In genomic region chr6:103122766-103123601, GRCh38 we compare ENCODE assay signal across 9 cellular contexts.
DNase-seq lines count a peak whose midpoint lies in the region; ATAC-seq and TF ChIP-seq lines count a peak whose summit lies in the region.
"Had no signal": no experiment of that assay in that cellular context is flagged by ENCODE, and none has a peak within 500 bp of the region (broad histone marks: within the 10 kb centered on the region; RNA-seq: fewer than 3 reads in every experiment).

No MANE protein-coding gene starts in this region.

- ATAC-seq in HCT116 = peak; percentile 98
- ATAC-seq in foreskin keratinocyte = peak; percentile 50

- peak; percentile 50 to 76 (median 65); a peak in 5 of 6 replicates for TF ChIP-seq CTCF in HCT116 (IDR thresholded peaks at IDR 0.05 in 2 of 3, conservative IDR thresholded peaks at IDR 0.05 in 1 of 3; ENCODE audit: borderline replicate concordance in 1 of 3, insufficient read depth in 1 of 3, low read depth in 2 of 3, low read length in 2 of 3)
- peak; percentile 58 for TF ChIP-seq CTCF in foreskin keratinocyte (conservative IDR thresholded peaks at IDR 0.05)

- BruUV-seq in HCT116 (replicated peaks; lab: Mats Ljungman, UMichigan) = no TSS peak

- H3K79me2 ChIP-seq in HCT116 (ENCODE audit: insufficient read depth, low read length) = no peaks in the 10 kb centered on the region

- TF ChIP-seq RAD21 in HCT116 (IDR thresholded peaks at IDR 0.05; ENCODE audit: low read depth) = peak; percentile 86

- no peaks in the 10 kb centered on the region for H3K36me3 ChIP-seq in HCT116 (ENCODE audit: control insufficient read depth in 1 of 2, insufficient read depth in 2 of 2, low read length in 2 of 2)
- H3K36me3 ChIP-seq: SJSA1 had no signal

- RAD21 ChIA-PET in HCT116 (lab: Charles Lee; ENCODE audit: low non-redundant PET in 1 of 2, low total read pairs in 2 of 2, uncharacterized antibody in 2 of 2, unreplicated experiment in 2 of 2) = interaction anchor here (1.1 to 2.1 kb wide), 2 partner anchors 273 kb away, joined by 7 to 10 read pairs; no protein-coding TSS in a partner anchor

- POLR2A ChIA-PET in HCT116 (lab: Charles Lee) = interaction anchor here (0.7 kb wide), 1 partner anchor 273 kb away, joined by 3 read pairs; no protein-coding TSS in a partner anchor

- H3K4me1 ChIP-seq in HCT116 (ENCODE audit: control insufficient read depth in 1 of 2, insufficient read depth in 2 of 2, low read length in 2 of 2) = peaks cover 0 to 3% of the 10 kb centered on the region in 2 experiments; a peak in 1 of 4 replicates
- H3K4me1 ChIP-seq in foreskin keratinocyte = no peaks in the 10 kb centered on the region
- H3K4me1 ChIP-seq: SJSA1 had no signal

- intact Hi-C loops in HCT116 (cut with micrococcal nuclease) = loop anchor here (1.0 to 10.0 kb wide), 3 partner anchors 273 to 1727 kb away; no protein-coding TSS in a partner anchor

- H3K27ac ChIP-seq in HCT116 (ENCODE audit: low read depth, low read length) (no peak overlapping the region), foreskin keratinocyte (no peak overlapping the region)
- H3K27ac ChIP-seq: SJSA1 had no signal

- peak overlapping the region; percentile 83 for H2AFZ ChIP-seq in HCT116 (ENCODE audit: low read depth, low read length, poor library complexity, severe bottlenecking)

- H3K9ac ChIP-seq in HCT116 (ENCODE audit: low read length) = no peak overlapping the region

- H4K20me1 ChIP-seq in HCT116 (ENCODE audit: insufficient read depth) = no peaks in the 10 kb centered on the region

- TF ChIP-seq POLR2A in HCT116 (IDR thresholded peaks at IDR 0.05; ENCODE audit: borderline replicate concordance, extremely low read depth, insufficient read depth, insufficient read length) = no peak

- CTCF ChIA-PET in HCT116 (lab: Charles Lee) = interaction anchor here (0.9 to 2.5 kb wide), 4 partner anchors 9 to 273 kb away, joined by 3 to 34 read pairs (median 3); no protein-coding TSS in a partner anchor

- no peaks in the 10 kb centered on the region for H3K27me3 ChIP-seq in HCT116 (ENCODE audit: insufficient read depth, low read length)
- H3K27me3 ChIP-seq in foreskin keratinocyte = no peaks in the 10 kb centered on the region
- H3K27me3 ChIP-seq: SJSA1 had no signal

- no peak overlapping the region for H3K4me3 ChIP-seq in HCT116 (replicated peaks in 1 of 2; ENCODE audit: low read depth in 1 of 2, low read length in 2 of 2)
- no peak overlapping the region for H3K4me3 ChIP-seq in skeletal muscle cell (ENCODE audit: low read depth, low read length)
- H3K4me3 ChIP-seq: SJSA1 had no signal

- H3K4me2 ChIP-seq in HCT116 (ENCODE audit: low read length) = no peak overlapping the region

- in situ Hi-C loops in SK-MEL-5 (cut with HindIII; ENCODE audit: low pct_unique_long_range_greater_than_20kb, low sequenced_read_pairs) = no loop called here

- no peaks in the 10 kb centered on the region for H3K9me2 ChIP-seq in HCT116 (ENCODE audit: insufficient read depth)

- no peaks in the 10 kb centered on the region for H3K9me3 ChIP-seq in HCT116 (ENCODE audit: control insufficient read depth in 1 of 2, insufficient read depth in 1 of 2, low read depth in 1 of 2, low read length in 2 of 2)

- DNase-seq in GDM1 (lab: John Stamatoyannopoulos, UW) (peak; percentile 3), HCT116 (ENCODE audit: low read depth, low spot score) (peak; percentile 69), NAMALWA (ENCODE audit: low spot score) (peak; percentile 67), SK-MEL-5 (ENCODE audit: low read depth, low spot score) (peak; percentile 78), foreskin keratinocyte (peak; percentile 3 to 17), skeletal muscle cell (ENCODE audit: low read depth) (peak; percentile 0), activated gamma-delta T cell (lab: John Stamatoyannopoulos, UW) (no peak)
- DNase-seq in activated CD4-positive, CD25-positive, alpha-beta regulatory T cell treated with anti-CD3 and anti-CD28 coated beads, Interleukin-2, amount 50 U/mL, for 72 hours = no peak

TF ChIP-seq in HCT116, 20 proteins besides CTCF, POLR2A, EP300 and RAD21:
- TF ChIP-seq MAX (IDR thresholded peaks at IDR 0.05) = 0 out of 2 replicates have a peak, but pooled peaks have one; percentile 11
- peak; percentile 26 for TF ChIP-seq YY1 (IDR thresholded peaks at IDR 0.05; ENCODE audit: extremely low read depth, insufficient replicate concordance, low read depth, low read length)
- no peak for TF ChIP-seq ATF3 (IDR thresholded peaks at IDR 0.05)
- TF ChIP-seq POLR2AphosphoS5 (IDR thresholded peaks at IDR 0.05; ENCODE audit: low read depth, low read length) = no peak
TF ChIP-seq in HCT116: peak in this region for 2.

Comparison
In these comparisons a context has a peak if more than half of its experiments do, and no peak if none do; other contexts are left out.
1. DNase-seq: peak in GDM1 (single experiment), HCT116 (single experiment), NAMALWA (single experiment), SK-MEL-5 (single experiment), foreskin keratinocyte (2 of 2) and skeletal muscle cell (single experiment); none in activated gamma-delta T cell (single experiment) and activated CD4-positive, CD25-positive, alpha-beta regulatory T cell treated with anti-CD3 and anti-CD28 coated beads, Interleukin-2, amount 50 U/mL, for 72 hours (single experiment).